ENCODE assay signal across 9 cellular contexts in the genomic region with DNA sequence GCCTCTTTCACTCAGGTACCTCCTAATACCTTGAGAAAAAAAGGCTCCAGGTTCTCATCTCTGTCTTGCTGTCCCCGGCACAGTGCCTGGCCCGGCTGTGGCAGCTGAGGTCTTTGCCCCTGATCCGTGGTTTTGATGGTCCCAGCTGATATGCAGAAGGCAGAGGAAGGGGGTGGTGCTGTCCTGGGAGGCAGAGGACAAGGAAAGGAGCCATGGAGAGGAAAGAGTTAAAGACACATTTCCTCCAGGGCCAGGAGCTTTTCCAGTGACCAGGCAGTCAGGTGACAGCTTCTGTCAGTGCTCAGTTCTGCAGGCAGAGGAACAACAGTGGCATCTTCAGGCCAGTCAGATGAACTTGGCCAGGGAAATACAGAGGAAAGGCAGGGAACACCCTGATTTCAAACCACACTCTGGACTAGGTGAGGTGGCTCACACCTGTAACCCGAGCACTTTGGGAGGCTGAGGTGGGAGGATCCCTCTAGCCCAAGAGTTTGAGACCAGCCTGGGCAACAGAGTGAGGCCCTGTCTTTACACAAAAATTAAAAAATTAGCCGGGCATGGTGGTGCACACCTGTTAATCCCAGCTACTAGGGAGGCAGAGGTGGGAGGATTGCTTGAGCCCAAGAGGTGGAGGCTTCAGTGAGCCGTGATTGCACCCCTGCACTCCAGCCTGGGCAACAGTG. TPM values are rescaled to one million over a fixed set of nuclear protein-coding genes. Genes with fewer than 3 reads are reported as not detected.
DNase-seq lines count a peak whose midpoint lies in the region; ATAC-seq and TF ChIP-seq lines count a peak whose summit lies in the region.
"Had no signal": no experiment of that assay in that cellular context is flagged by ENCODE, and none has a peak within 500 bp of the region (broad histone marks: within the 10 kb centered on the region; RNA-seq: fewer than 3 reads in every experiment).

No MANE protein-coding gene starts in this region.

- H3K36me3 Mint-ChIP-seq in activated T-helper 17 cell treated with anti-CD3 and anti-CD28 coated beads, Interleukin-2, amount 50 U/mL, for 72 hours (ENCODE audit: low read depth) = peaks cover 7% of the 10 kb centered on the region
- H3K36me3 Mint-ChIP-seq in CD4-positive, alpha-beta T cell (ENCODE audit: low read depth) = peaks cover 11% of the 10 kb centered on the region
- H3K36me3 Mint-ChIP-seq: activated naive CD8-positive, alpha-beta T cell had no signal

- CTCF ChIA-PET in A673 (lab: Charles Lee) (interaction anchor here (0.5 to 1.9 kb wide), 4 partner anchors 203 to 464 kb away, joined by 3 to 13 read pairs (median 4); no protein-coding TSS in a partner anchor), mammary epithelial cell (lab: Charles Lee; ENCODE audit: low non-redundant PET) (interaction anchor here (1.0 to 1.8 kb wide), 2 partner anchors 203 to 462 kb away, joined by 5 to 10 read pairs; no protein-coding TSS in a partner anchor)
- CTCF ChIA-PET in CD4-positive, alpha-beta T cell (lab: Charles Lee) = interaction anchor here (0.8 to 1.1 kb wide), 2 partner anchors 42 to 57 kb away, joined by 3 read pairs; a partner anchor contains a TSS

- H3K9me3 Mint-ChIP-seq in activated T-helper 17 cell treated with anti-CD3 and anti-CD28 coated beads, Interleukin-2, amount 50 U/mL, for 72 hours = no peaks in the 10 kb centered on the region
- H3K9me3 Mint-ChIP-seq in CD4-positive, alpha-beta T cell = no peaks in the 10 kb centered on the region

- no peaks in the 10 kb centered on the region for H3K27me3 Mint-ChIP-seq in activated T-helper 17 cell treated with anti-CD3 and anti-CD28 coated beads, Interleukin-2, amount 50 U/mL, for 72 hours
- no peaks in the 10 kb centered on the region for H3K27me3 Mint-ChIP-seq in CD4-positive, alpha-beta T cell
- H3K27me3 Mint-ChIP-seq: activated naive CD8-positive, alpha-beta T cell had no signal

- H3K27ac ChIP-seq in A673 (ENCODE audit: low read depth, low read length, poor library complexity, severe bottlenecking) (no peak overlapping the region), mammary epithelial cell (ENCODE audit: insufficient read depth, low read depth, low read length) (no peak overlapping the region)
- no peak overlapping the region for H3K27ac ChIP-seq in CD4-positive, alpha-beta T cell (ENCODE audit: low read depth, low read length)

- H3K79me2 ChIP-seq in mammary epithelial cell (ENCODE audit: insufficient read depth, low read length) = peaks cover 14% of the 10 kb centered on the region

- H3K9me3 ChIP-seq in A673 (ENCODE audit: low read depth, low read length, poor library complexity, severe bottlenecking) = no peaks in the 10 kb centered on the region
- no peaks in the 10 kb centered on the region for H3K9me3 ChIP-seq in mammary epithelial cell (replicated peaks; ENCODE audit: insufficient read depth, low read length)
- H3K9me3 ChIP-seq in CD4-positive, alpha-beta T cell (ENCODE audit: control insufficient read depth, low read length) = no peaks in the 10 kb centered on the region

- dilution Hi-C loops in mammary epithelial cell (cut with HindIII; ENCODE audit: low sequenced_read_pairs) = no loop called here

- no peak overlapping the region for H3K27ac Mint-ChIP-seq in activated T-helper 17 cell treated with anti-CD3 and anti-CD28 coated beads, Interleukin-2, amount 50 U/mL, for 72 hours
- no peak overlapping the region for H3K27ac Mint-ChIP-seq in CD4-positive, alpha-beta T cell
- H3K27ac Mint-ChIP-seq: activated naive CD8-positive, alpha-beta T cell had no signal

- no peak overlapping the region for H3K9ac ChIP-seq in mammary epithelial cell (ENCODE audit: insufficient read depth, low read length)

- TF ChIP-seq CTCF in A673 (conservative IDR thresholded peaks at IDR 0.05; ENCODE audit: low read depth, low read length) = peak; percentile 45; the same call in 1 of the 2 replicates
- peak; percentile 50 for TF ChIP-seq CTCF in GM12875 (IDR thresholded peaks at IDR 0.05; ENCODE audit: borderline replicate concordance, insufficient read depth, low read depth, low read length)
- TF ChIP-seq CTCF in mammary epithelial cell (conservative IDR thresholded peaks at IDR 0.05 in 1 of 2, IDR thresholded peaks at IDR 0.05 in 1 of 2; ENCODE audit: extremely low read depth in 1 of 2, insufficient read depth in 1 of 2, low read depth in 1 of 2, low read length in 2 of 2) = peak; percentile 40 to 79
- TF ChIP-seq CTCF in CD4-positive, alpha-beta T cell (IDR thresholded peaks at IDR 0.05) = no peak

- H3K36me3 ChIP-seq in A673 (ENCODE audit: insufficient read depth, low read length, poor library complexity, severe bottlenecking) (no peaks in the 10 kb centered on the region), mammary epithelial cell (ENCODE audit: insufficient read depth, low read length) (no peaks in the 10 kb centered on the region)

- H3K4me2 ChIP-seq in mammary epithelial cell (ENCODE audit: insufficient read depth, low read depth, low read length) = no peak overlapping the region

- POLR2A ChIA-PET in A673 (lab: Charles Lee; ENCODE audit: low non-redundant PET) = interaction anchor here (0.6 kb wide), 1 partner anchor 429 kb away, joined by 3 read pairs; no protein-coding TSS in a partner anchor
- POLR2A ChIA-PET in CD4-positive, alpha-beta T cell (lab: Charles Lee) = no interaction called here

- peaks cover 3% of the 10 kb centered on the region for H3K4me1 ChIP-seq in A673 (ENCODE audit: insufficient read depth, low read length, poor library complexity, severe bottlenecking)
- peaks cover 4% of the 10 kb centered on the region for H3K4me1 ChIP-seq in mammary epithelial cell (ENCODE audit: insufficient read depth, low read length)

- ATAC-seq in activated T-helper 17 cell treated with anti-CD3 and anti-CD28 coated beads, Interleukin-2, amount 50 U/mL, for 72 hours (replicated peaks) = no peak
- ATAC-seq in HG03175 (IDR thresholded peaks at IDR 0.05; ENCODE audit: unreplicated experiment) = no peak
- no peak for ATAC-seq in CD4-positive, alpha-beta T cell (ENCODE audit: poor library complexity)

- no peaks in the 10 kb centered on the region for H3K27me3 ChIP-seq in A673 (replicated peaks; ENCODE audit: insufficient read depth, low read depth, low read length, poor library complexity)
- no peaks in the 10 kb centered on the region for H3K27me3 ChIP-seq in mammary epithelial cell (ENCODE audit: insufficient read depth, low read length)
- no peaks in the 10 kb centered on the region for H3K27me3 ChIP-seq in CD4-positive, alpha-beta T cell (ENCODE audit: control insufficient read depth, insufficient read depth, low read length)

- no peaks in the 10 kb centered on the region for H4K20me1 ChIP-seq in mammary epithelial cell (ENCODE audit: insufficient read depth, low read length)

- H3K4me3 ChIP-seq in A673 (ENCODE audit: low read depth, low read length, poor library complexity, severe bottlenecking) = no peak overlapping the region
- no peak overlapping the region for H3K4me3 ChIP-seq in GM12875 (ENCODE audit: low read depth, low read length)
- H3K4me3 ChIP-seq in mammary epithelial cell (replicated peaks in 1 of 3; ENCODE audit: insufficient read depth in 1 of 3, low read depth in 2 of 3, low read length in 3 of 3) = no peak overlapping the region

- peaks cover 10% of the 10 kb centered on the region for H3K4me1 Mint-ChIP-seq in activated T-helper 17 cell treated with anti-CD3 and anti-CD28 coated beads, Interleukin-2, amount 50 U/mL, for 72 hours
- peaks cover 19% of the 10 kb centered on the region for H3K4me1 Mint-ChIP-seq in CD4-positive, alpha-beta T cell (ENCODE audit: low read depth)

- H2AFZ ChIP-seq in mammary epithelial cell (ENCODE audit: low read depth, low read length) = no peak overlapping the region

- DNase-seq in A673 (ENCODE audit: low spot score) = peak; percentile 30
- peak; percentile 71 for DNase-seq in NCI-H510A treated with DMSO at 0.1 percent for 48 hours (lab: John Stamatoyannopoulos, UW)
- peak; percentile 50 for DNase-seq in mammary epithelial cell
- DNase-seq in myocyte (ENCODE audit: low read depth) = peak; percentile 67
- no peak for DNase-seq in CD4-positive, alpha-beta T cell

- intact Hi-C loops in A673 (cut with micrococcal nuclease; ENCODE audit: unreplicated experiment) = loop anchor here (1.0 to 5.0 kb wide), 3 partner anchors 43 to 462 kb away; a partner anchor contains a TSS
- intact Hi-C loops in mammary epithelial cell (cut with micrococcal nuclease) = loop anchor here (1.0 to 10.0 kb wide), 4 partner anchors 203 to 632 kb away; no protein-coding TSS in a partner anchor
- intact Hi-C loops in CD4-positive, alpha-beta T cell (cut with DNase I, micrococcal nuclease) = loop anchor here (2.0 to 10.0 kb wide), 3 partner anchors 121 to 465 kb away; a partner anchor contains a TSS

- in situ Hi-C loops in mammary epithelial cell (cut with MboI; ENCODE audit: low sequenced_read_pairs in 2 of 2) = loop anchor here (5.0 to 25.0 kb wide), 3 partner anchors 462 to 635 kb away; no protein-coding TSS in a partner anchor

- H3K4me3 Mint-ChIP-seq in activated T-helper 17 cell treated with anti-CD3 and anti-CD28 coated beads, Interleukin-2, amount 50 U/mL, for 72 hours = no peak overlapping the region
- H3K4me3 Mint-ChIP-seq in CD4-positive, alpha-beta T cell = no peak overlapping the region
- H3K4me3 Mint-ChIP-seq: activated naive CD8-positive, alpha-beta T cell had no signal

- BruUV-seq in A673 (replicated peaks; lab: Mats Ljungman, UMichigan) (no TSS peak), mammary epithelial cell (replicated peaks; lab: Mats Ljungman, UMichigan) (no TSS peak)

- 93% methylated on average over 3 of the region's 6 CpGs for WGBS in mammary epithelial cell (ENCODE audit: low coverage, missing lambda C conversion rate)

RNA-seq across cellular contexts. Expression of a gene that starts 3.3 kb away (rescaled TPM):
- 32.2 and 36.0 TPM in 2 replicates for total RNA-seq in A673 (2021)
- 10 to 100 TPM; 23.3 to 35.2 TPM for total RNA-seq in mammary epithelial cell
- polyA plus RNA-seq in mammary epithelial cell = 12.8 TPM
- polyA minus RNA-seq in mammary epithelial cell = 19.9 TPM
- total RNA-seq in myocyte = 38.9 and 43.0 TPM in 2 replicates
- 50.9 TPM for polyA plus RNA-seq in myocyte (2012)
- total RNA-seq in activated T-helper 17 cell treated with anti-CD3 and anti-CD28 coated beads, Interleukin-2, amount 50 U/mL, for 72 hours = 10 to 100 TPM; 22.5 to 27.3 TPM
- total RNA-seq in CD4-positive, alpha-beta T cell = 10 to 100 TPM; 83.0 to 86.2 TPM

RNA-seq across cellular contexts. Expression of a gene that starts 24.7 kb away (rescaled TPM):
- total RNA-seq in A673 (2021) = 0.30 and 0.35 TPM in 2 replicates
- not detected for total RNA-seq in mammary epithelial cell
- polyA plus RNA-seq in mammary epithelial cell = not detected
- polyA minus RNA-seq in mammary epithelial cell = not detected
- 0.05 and 0.11 TPM in 2 replicates for total RNA-seq in myocyte
- polyA plus RNA-seq in myocyte (2012) = 0.05 TPM
- under 1 TPM; 0.04 to 0.90 TPM for total RNA-seq in activated T-helper 17 cell treated with anti-CD3 and anti-CD28 coated beads, Interleukin-2, amount 50 U/mL, for 72 hours
- total RNA-seq in CD4-positive, alpha-beta T cell = not detected

Comparison
In these comparisons a context has a peak if more than half of its experiments do, and no peak if none do; other contexts are left out.
1. DNase-seq: peak in A673 (single experiment), NCI-H510A treated with DMSO at 0.1 percent for 48 hours (single experiment), mammary epithelial cell (single experiment) and myocyte (single experiment); none in CD4-positive, alpha-beta T cell (0 of 10).